Comparison of ENCODE assay signal across 9 cellular contexts in the genomic region with DNA sequence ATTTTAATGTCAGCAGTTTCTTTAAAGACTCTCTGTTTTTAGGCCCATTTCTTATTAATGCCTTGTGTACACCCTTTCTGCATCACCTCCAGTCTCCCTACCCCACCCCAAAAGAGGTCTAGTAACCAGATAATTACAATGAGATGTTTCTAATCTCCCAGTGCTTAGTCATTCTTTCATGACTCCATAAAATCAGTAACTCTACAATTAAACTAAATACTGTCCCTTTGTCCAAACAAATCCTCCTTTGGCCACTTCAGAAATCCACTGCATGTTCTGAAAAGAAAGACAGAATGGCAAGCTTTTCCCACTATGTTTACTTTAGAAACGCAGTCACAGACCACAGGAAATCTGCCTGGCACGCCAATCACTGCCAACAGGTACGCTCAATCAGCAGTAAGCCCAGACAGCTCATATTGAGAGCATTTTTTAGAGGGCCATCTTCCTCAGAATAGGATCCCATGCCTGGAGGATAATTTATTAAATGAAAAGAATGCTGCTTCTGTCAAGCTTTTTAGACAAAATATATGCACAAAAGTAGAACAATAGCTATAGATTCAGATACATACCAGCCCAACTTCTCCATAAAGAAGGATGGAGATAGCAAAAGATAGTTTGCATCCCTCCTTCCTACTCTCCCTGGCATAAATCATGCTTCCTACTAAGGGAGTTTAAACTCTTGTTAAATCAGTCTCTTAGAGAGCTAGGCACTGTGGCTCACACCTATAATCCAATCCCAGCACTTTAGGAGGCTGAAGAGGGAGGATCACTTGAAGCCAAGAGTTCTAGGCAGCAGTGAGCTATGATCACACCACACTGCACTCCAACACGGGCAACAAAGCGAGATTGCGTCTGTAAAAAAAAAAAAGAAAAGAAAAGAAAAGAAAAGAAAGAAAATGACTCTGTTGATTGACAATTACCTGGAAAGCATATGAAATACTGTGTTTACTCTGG. TPM values are rescaled to one million over a fixed set of nuclear protein-coding genes. Genes with fewer than 3 reads are reported as not detected.
DNase-seq lines count a peak whose midpoint lies in the region; ATAC-seq, FAIRE-seq and TF ChIP-seq lines count a peak whose summit lies in the region.
"Had no signal": no experiment of that assay in that cellular context is flagged by ENCODE, and none has a peak within 500 bp of the region (broad histone marks: within the 10 kb centered on the region; RNA-seq: fewer than 3 reads in every experiment).

No MANE protein-coding gene starts in this region.

- H3K4me2 ChIP-seq in GM12878 (ENCODE audit: control insufficient read depth, insufficient read depth): peak overlapping the region; percentile 33; the same call in 1 of the 2 replicates

- intact Hi-C loops in GM12878 (cut with micrococcal nuclease; ENCODE audit: unreplicated experiment): no loop called here

- peaks cover 70% of the 10 kb centered on the region for H3K79me2 ChIP-seq in GM12878 (ENCODE audit: control insufficient read depth, insufficient read depth, low read length)

- ATAC-seq in GM12878 (peak; percentile 73), HG02763 (IDR thresholded peaks at IDR 0.05; ENCODE audit: unreplicated experiment) (no peak), HG02678 (IDR thresholded peaks at IDR 0.05; ENCODE audit: unreplicated experiment) (no peak)
- ATAC-seq: body of pancreas had no signal

- H3K27me3 Mint-ChIP-seq in osteocyte (ENCODE audit: unreplicated experiment): no peaks in the 10 kb centered on the region

- no peak for TF ChIP-seq EP300 in GM12878 (IDR thresholded peaks at IDR 0.05; ENCODE audit: borderline replicate concordance in 1 of 2, control insufficient read depth in 1 of 2, low read depth in 2 of 2, low read length in 2 of 2)

- peaks cover 7% of the 10 kb centered on the region for H3K9me3 Mint-ChIP-seq in osteocyte (ENCODE audit: unreplicated experiment)

- no peak overlapping the region for H3K9ac ChIP-seq in GM12878 (ENCODE audit: control insufficient read depth, insufficient read depth, low read length)

- DNase-seq in NCI-H2107 treated with DMSO at 0.1 percent for 48 hours (lab: John Stamatoyannopoulos, UW; ENCODE audit: unreplicated experiment): peak; percentile 9
- DNase-seq in NCI-H2107 (lab: John Stamatoyannopoulos, UW): no peak
- DNase-seq in NCI-H2029 (lab: John Stamatoyannopoulos, UW): peak; percentile 35
- DNase-seq in GM12878 (ENCODE audit: low read depth, low spot score): no peak
- no peak for DNase-seq in osteocyte (ENCODE audit: extremely low spot score, unreplicated experiment)
- DNase-seq in Ammon's horn (ENCODE audit: low spot score): no peak
- DNase-seq: body of pancreas had no signal

- 73% methylated on average over 6 of the region's 6 CpGs for WGBS in GM12878 (ENCODE audit: insufficient coverage, insufficient replicate concordance, low lambda C conversion rate, missing lambda C conversion rate)

- POLR2A ChIA-PET in GM12878 (lab: Charles Lee): interaction anchor here (1.5 to 1.8 kb wide), 2 partner anchors 14 to 16 kb away, joined by 3 to 5 read pairs; no protein-coding TSS in a partner anchor

- no peak for TF ChIP-seq RAD21 in GM12878 (IDR thresholded peaks at IDR 0.05; ENCODE audit: insufficient read depth, low read depth, low read length)

- H3K9me3 ChIP-seq in GM12878 (replicated peaks; ENCODE audit: control insufficient read depth, insufficient read depth, low read length): peaks cover 7% of the 10 kb centered on the region
- H3K9me3 ChIP-seq: body of pancreas had no signal

- RAD21 ChIA-PET in GM12878 (lab: Charles Lee; ENCODE audit: unreplicated experiment): interaction anchor here (1.3 kb wide), 1 partner anchor 14 kb away, joined by 7 read pairs; no protein-coding TSS in a partner anchor

- no peaks in the 10 kb centered on the region for H3K27me3 ChIP-seq in GM12878 (replicated peaks in 1 of 2; ENCODE audit: control insufficient read depth in 2 of 2, insufficient read depth in 2 of 2, low read length in 1 of 2)
- H3K27me3 ChIP-seq: body of pancreas had no signal

- H3K4me3 Mint-ChIP-seq in osteocyte (ENCODE audit: unreplicated experiment): no peak overlapping the region

- peaks cover 30% of the 10 kb centered on the region for H3K4me1 Mint-ChIP-seq in osteocyte (ENCODE audit: unreplicated experiment)

- no peak overlapping the region for H3K4me3 ChIP-seq in GM12878
- H3K4me3 ChIP-seq: body of pancreas had no signal

- H3K36me3 Mint-ChIP-seq in osteocyte (ENCODE audit: unreplicated experiment): peaks cover 14% of the 10 kb centered on the region

- BruUV-seq in GM12878 (replicated peaks; lab: Mats Ljungman, UMichigan): TSS peak; percentile 39

- no peak for TF ChIP-seq CTCF in GM12878 (IDR thresholded peaks at IDR 0.05 in 2 of 3, conservative IDR thresholded peaks at IDR 0.05 in 1 of 3; ENCODE audit: control insufficient read depth in 2 of 3, extremely low read depth in 1 of 3, insufficient read depth in 1 of 3, low read depth in 3 of 3, low read length in 3 of 3)
- TF ChIP-seq CTCF in osteocyte (IDR thresholded peaks at IDR 0.05): no peak

- in situ Hi-C loops in GM12878 (cut with MboI): no loop called here

- 0 out of 2 replicates have a peak overlapping the region, but pooled peaks have one; percentile 25 for H3K27ac ChIP-seq in GM12878 (ENCODE audit: control insufficient read depth, insufficient read depth)

- no peak overlapping the region for H2AFZ ChIP-seq in GM12878 (ENCODE audit: control insufficient read depth, low read depth, low read length)

- H4K20me1 ChIP-seq in GM12878 (ENCODE audit: control insufficient read depth, insufficient read depth): no peaks in the 10 kb centered on the region

- no peak for TF ChIP-seq POLR2A in GM12878 (IDR thresholded peaks at IDR 0.05; ENCODE audit: low read depth, low read length)

- peak overlapping the region; percentile 90 for H3K27ac Mint-ChIP-seq in osteocyte (ENCODE audit: unreplicated experiment)

- CTCF ChIA-PET in GM12878 (lab: Yijun Ruan, JAX): interaction anchor here (0.7 to 1.8 kb wide), 3 partner anchors 13 to 103 kb away, joined by 3 to 4 read pairs (median 3); no protein-coding TSS in a partner anchor

- SMC1A ChIA-PET in GM12878 (lab: Charles Lee; ENCODE audit: uncharacterized antibody, unreplicated experiment): interaction anchor here (0.6 to 1.6 kb wide), 3 partner anchors 8 to 16 kb away, joined by 3 to 4 read pairs (median 4); no protein-coding TSS in a partner anchor

- H3K36me3 ChIP-seq in GM12878 (ENCODE audit: control insufficient read depth in 2 of 2, insufficient read depth in 2 of 2, low read length in 1 of 2): peaks cover 0 to 6% of the 10 kb centered on the region in 2 experiments; a peak in 2 of 4 replicates

- no peak for FAIRE-seq in GM12878 (lab: Jason Lieb, UNC)

- H3K4me1 ChIP-seq in GM12878 (ENCODE audit: control insufficient read depth, insufficient read depth, low read length): no peaks in the 10 kb centered on the region; the same call in 1 of the 2 replicates

TF ChIP-seq in GM12878, 131 proteins besides CTCF, POLR2A, EP300 and RAD21:
- TF ChIP-seq NFXL1 (IDR thresholded peaks at IDR 0.05; ENCODE audit: borderline replicate concordance): no peak
- TF ChIP-seq, protein P1, sequence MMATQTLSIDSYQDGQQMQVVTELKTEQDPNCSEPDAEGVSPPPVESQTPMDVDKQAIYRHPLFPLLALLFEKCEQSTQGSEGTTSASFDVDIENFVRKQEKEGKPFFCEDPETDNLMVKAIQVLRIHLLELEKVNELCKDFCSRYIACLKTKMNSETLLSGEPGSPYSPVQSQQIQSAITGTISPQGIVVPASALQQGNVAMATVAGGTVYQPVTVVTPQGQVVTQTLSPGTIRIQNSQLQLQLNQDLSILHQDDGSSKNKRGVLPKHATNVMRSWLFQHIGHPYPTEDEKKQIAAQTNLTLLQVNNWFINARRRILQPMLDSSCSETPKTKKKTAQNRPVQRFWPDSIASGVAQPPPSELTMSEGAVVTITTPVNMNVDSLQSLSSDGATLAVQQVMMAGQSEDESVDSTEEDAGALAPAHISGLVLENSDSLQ (IDR thresholded peaks at IDR 0.05): peak; percentile 70

RNA-seq across cellular contexts. Expression of a gene that starts 14.6 kb away (rescaled TPM):
- 321 and 343 TPM in 2 replicates for total RNA-seq in GM12878 (2013; cell fraction: nucleolus; rRNA removed)
- total RNA-seq in GM12878 (2014; rRNA removed) (31.6 and 34.9 TPM in 2 replicates), GM12878 (2014; rRNA removed; fragmentation: Illumina TruSeq; extraction: Trizol) (33.1 and 36.5 TPM in 2 replicates), GM12878 (2021) (53.4 and 62.4 TPM in 2 replicates), osteocyte (59.9 and 62.4 TPM in 2 replicates)
- polyA plus RNA-seq in GM12878 (2011; ENCODE audit: low read depth): 16.2 TPM
- polyA plus RNA-seq in GM12878 (2011; rRNA removed) (9.9 and 13.2 TPM in 2 replicates), GM12878 (2014; fragmentation: Illumina TruSeq; extraction: Trizol) (28.7 and 31.3 TPM in 2 replicates), GM12878 (2014; fragmentation: Nextera tagmentation; extraction: Ambion mirVana) (1 to 10 TPM; 1.4 to 4.4 TPM), GM12878 (2014; rRNA removed) (27.6 and 32.8 TPM in 2 replicates), GM12878 (2016; fragmentation: Nextera tagmentation; extraction: Ambion mirVana) (10 to 100 TPM; 33.8 to 37.2 TPM)
- 9.4 and 15.1 TPM in 2 replicates for polyA plus RNA-seq in GM12878 (2011; cell fraction: cytosol; rRNA removed)
- 47.2 and 56.6 TPM in 2 replicates for polyA plus RNA-seq in GM12878 (2011; cell fraction: nucleus; rRNA removed)
- 24.0 and 32.4 TPM in 2 replicates for polyA plus RNA-seq in GM12878 (2012)
- 63.4 and 67.7 TPM in 2 replicates for polyA minus RNA-seq in GM12878 (2011; rRNA and poly(A)+ RNA removed)
- polyA minus RNA-seq in GM12878 (2011; cell fraction: cytosol; rRNA and poly(A)+ RNA removed): 16.7 and 19.8 TPM in 2 replicates
- 120 and 193 TPM in 2 replicates for polyA minus RNA-seq in GM12878 (2011; cell fraction: nucleus; rRNA and poly(A)+ RNA removed)

Comparison
In these comparisons a context has a peak if more than half of its experiments do, and no peak if none do; other contexts are left out.
1. DNase-seq: peak in NCI-H2107 treated with DMSO at 0.1 percent for 48 hours (single experiment) and NCI-H2029 (single experiment); none in NCI-H2107 (single experiment), GM12878 (single experiment), osteocyte (single experiment) and Ammon's horn (single experiment).